In the genomic region with DNA sequence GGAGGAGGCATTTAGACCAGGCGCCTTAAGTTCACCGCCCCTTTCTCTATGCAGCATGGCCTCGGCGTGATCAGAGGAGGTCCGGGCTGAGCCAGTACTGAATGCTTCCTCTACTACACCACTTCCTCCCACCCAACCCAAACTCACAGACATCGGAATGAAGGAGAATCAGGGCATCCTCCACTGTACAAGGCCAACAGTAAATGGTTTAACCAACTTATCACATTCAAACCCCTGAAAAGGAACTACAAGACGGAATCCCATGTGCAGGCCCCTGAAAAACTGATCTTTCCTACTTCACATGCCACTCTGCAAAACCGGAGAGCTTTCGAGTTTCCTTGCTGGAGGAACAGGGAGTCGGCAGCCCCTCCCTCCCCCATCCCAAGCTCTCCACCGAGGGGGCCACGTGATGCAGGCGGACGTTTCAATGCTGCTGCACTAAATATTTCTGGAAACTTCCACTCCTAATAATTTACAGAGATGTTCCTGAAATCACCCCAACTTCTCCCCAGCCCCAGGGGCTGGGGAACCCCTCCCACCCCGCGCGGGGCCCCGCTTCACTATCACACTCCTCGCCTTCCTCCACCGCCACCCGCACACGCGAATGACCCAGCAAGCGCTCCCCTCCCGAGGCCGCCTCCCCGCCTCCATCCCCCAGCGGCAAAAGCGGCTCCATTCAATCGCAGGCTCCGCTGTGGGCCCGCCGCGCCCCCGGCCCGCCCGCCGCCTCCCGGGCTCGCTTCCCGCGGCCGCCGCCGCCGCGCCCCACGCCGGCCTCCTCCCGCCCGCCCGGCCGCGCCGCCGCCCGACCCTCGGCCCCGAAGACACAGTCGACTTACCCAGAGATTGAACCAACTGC, we compare ENCODE assay signal across 8 cellular contexts. TPM values are rescaled to one million over a fixed set of nuclear protein-coding genes. Genes with fewer than 3 reads are reported as not detected.
DNase-seq lines count a peak whose midpoint lies in the region; ATAC-seq and TF ChIP-seq lines count a peak whose summit lies in the region.

No MANE protein-coding gene starts in this region.

- H3K27ac Mint-ChIP-seq in activated T-helper 1 cell treated with anti-CD3 and anti-CD28 coated beads, Interleukin-12 subunit alpha, Interleukin-12 subunit beta, Interleukin-2, Interleukin-4 antibody, amounts not matched to agents 30 ng/mL and 10 ng/mL and 1 ng/mL, durations not matched to agents 14 hours and 24 hours and 36 hours: peak overlapping the region; percentile 100
- H3K27ac Mint-ChIP-seq in naive B cell: peak overlapping the region; percentile 99 to 100 (median 100)
- peak overlapping the region; percentile 100 for H3K27ac Mint-ChIP-seq in stimulated activated effector memory CD8-positive, alpha-beta T cell treated with anti-CD3 and anti-CD28 coated beads, Interleukin-12 subunit alpha, Interleukin-12 subunit beta, amount 100 ng/mL, for 72 hours

- peak overlapping the region; percentile 100 for H3K4me3 Mint-ChIP-seq in activated T-helper 1 cell treated with anti-CD3 and anti-CD28 coated beads, Interleukin-12 subunit alpha, Interleukin-12 subunit beta, Interleukin-2, Interleukin-4 antibody, amounts not matched to agents 30 ng/mL and 10 ng/mL and 1 ng/mL, durations not matched to agents 14 hours and 24 hours and 36 hours
- H3K4me3 Mint-ChIP-seq in naive B cell: peak overlapping the region; percentile 87 to 99 (median 95)
- peak overlapping the region; percentile 98 for H3K4me3 Mint-ChIP-seq in stimulated activated effector memory CD8-positive, alpha-beta T cell treated with anti-CD3 and anti-CD28 coated beads, Interleukin-12 subunit alpha, Interleukin-12 subunit beta, amount 100 ng/mL, for 72 hours

- no peak for TF ChIP-seq CTCF in Panc1 (IDR thresholded peaks at IDR 0.05)

- no peaks in the 10 kb centered on the region for H3K27me3 Mint-ChIP-seq in activated T-helper 1 cell treated with anti-CD3 and anti-CD28 coated beads, Interleukin-12 subunit alpha, Interleukin-12 subunit beta, Interleukin-2, Interleukin-4 antibody, amounts not matched to agents 30 ng/mL and 10 ng/mL and 1 ng/mL, durations not matched to agents 14 hours and 24 hours and 36 hours (ENCODE audit: insufficient read depth)
- no peaks in the 10 kb centered on the region for H3K27me3 Mint-ChIP-seq in naive B cell

- TSS peak; percentile 96 for BruUV-seq in Panc1 (replicated peaks; lab: Mats Ljungman, UMichigan)

- intact Hi-C loops in Panc1 (cut with micrococcal nuclease; ENCODE audit: unreplicated experiment): loop anchor here (5.0 to 10.0 kb wide), 2 partner anchors 100 to 258 kb away; no protein-coding TSS in a partner anchor
- intact Hi-C loops in activated T-helper 1 cell treated with anti-CD3 and anti-CD28 coated beads, Interleukin-12 subunit alpha, Interleukin-12 subunit beta, Interleukin-2, Interleukin-4 antibody, amounts not matched to agents 30 ng/mL and 10 ng/mL and 1 ng/mL, durations not matched to agents 14 hours and 24 hours and 36 hours (cut with micrococcal nuclease): loop anchor here (1.0 to 10.0 kb wide), 11 partner anchors 9 to 1168 kb away; partner anchors contain the start of genes CCT4, EHBP1, REL and SANBR

- H3K9me3 ChIP-seq in Panc1 (ENCODE audit: control insufficient read depth, insufficient read depth, low read depth, low read length): no peaks in the 10 kb centered on the region

- H3K4me1 Mint-ChIP-seq in activated T-helper 1 cell treated with anti-CD3 and anti-CD28 coated beads, Interleukin-12 subunit alpha, Interleukin-12 subunit beta, Interleukin-2, Interleukin-4 antibody, amounts not matched to agents 30 ng/mL and 10 ng/mL and 1 ng/mL, durations not matched to agents 14 hours and 24 hours and 36 hours (ENCODE audit: low read depth): peaks cover 35% of the 10 kb centered on the region
- H3K4me1 Mint-ChIP-seq in naive B cell: peaks cover 20 to 35% (median 30%) of the 10 kb centered on the region in 3 donors
- H3K4me1 Mint-ChIP-seq in stimulated activated effector memory CD8-positive, alpha-beta T cell treated with anti-CD3 and anti-CD28 coated beads, Interleukin-12 subunit alpha, Interleukin-12 subunit beta, amount 100 ng/mL, for 72 hours: peaks cover 34% of the 10 kb centered on the region

- no peaks in the 10 kb centered on the region for H3K9me3 Mint-ChIP-seq in activated T-helper 1 cell treated with anti-CD3 and anti-CD28 coated beads, Interleukin-12 subunit alpha, Interleukin-12 subunit beta, Interleukin-2, Interleukin-4 antibody, amounts not matched to agents 30 ng/mL and 10 ng/mL and 1 ng/mL, durations not matched to agents 14 hours and 24 hours and 36 hours
- H3K9me3 Mint-ChIP-seq in naive B cell: no peaks in the 10 kb centered on the region
- no peaks in the 10 kb centered on the region for H3K9me3 Mint-ChIP-seq in stimulated activated effector memory CD8-positive, alpha-beta T cell treated with anti-CD3 and anti-CD28 coated beads, Interleukin-12 subunit alpha, Interleukin-12 subunit beta, amount 100 ng/mL, for 72 hours

- in situ Hi-C loops in Panc1 (cut with HindIII; ENCODE audit: low pct_unique_long_range_greater_than_20kb, low sequenced_read_pairs): no loop called here

- POLR2A ChIA-PET in Panc1 (lab: Charles Lee): interaction anchor here (0.6 to 0.7 kb wide), 3 partner anchors 36 to 134 kb away, joined by 3 to 4 read pairs (median 3); no protein-coding TSS in a partner anchor

- H3K4me1 ChIP-seq in Panc1 (ENCODE audit: control insufficient read depth, insufficient read depth, low read length): peaks cover 27% of the 10 kb centered on the region

- CTCF ChIA-PET in Panc1 (lab: Charles Lee): no interaction called here

- DNase-seq in DMS114 treated with DMSO at 0.1 percent for 48 hours (lab: John Stamatoyannopoulos, UW; ENCODE audit: unreplicated experiment): peak; percentile 73
- DNase-seq in HuH-7 (ENCODE audit: low spot score): peak; percentile 62
- DNase-seq in Panc1 (ENCODE audit: low read depth, low spot score): peak; percentile 74
- peak; percentile 82 for DNase-seq in activated T-helper 1 cell treated with anti-CD3 and anti-CD28 coated beads, Interleukin-12 subunit alpha, Interleukin-12 subunit beta, Interleukin-2, Interleukin-4 antibody, amounts not matched to agents 30 ng/mL and 10 ng/mL and 1 ng/mL, durations not matched to agents 14 hours and 24 hours and 36 hours (ENCODE audit: low spot score)
- peak; percentile 81 for DNase-seq in fibroblast of gingiva (ENCODE audit: low read depth)
- peak; percentile 83 for DNase-seq in naive B cell
- DNase-seq in stimulated activated effector memory CD8-positive, alpha-beta T cell treated with anti-CD3 and anti-CD28 coated beads, Interleukin-12 subunit alpha, Interleukin-12 subunit beta, amount 100 ng/mL, for 72 hours (ENCODE audit: low spot score in 2 of 2): peak; percentile 58 to 88

- H3K27ac ChIP-seq in Panc1 (ENCODE audit: low read length): peak overlapping the region; percentile 97

- H3K36me3 Mint-ChIP-seq in activated T-helper 1 cell treated with anti-CD3 and anti-CD28 coated beads, Interleukin-12 subunit alpha, Interleukin-12 subunit beta, Interleukin-2, Interleukin-4 antibody, amounts not matched to agents 30 ng/mL and 10 ng/mL and 1 ng/mL, durations not matched to agents 14 hours and 24 hours and 36 hours (ENCODE audit: low read depth): peaks cover 10% of the 10 kb centered on the region
- peaks cover 0 to 8% of the 10 kb centered on the region in 2 donors for H3K36me3 Mint-ChIP-seq in naive B cell
- peaks cover 65% of the 10 kb centered on the region for H3K36me3 Mint-ChIP-seq in stimulated activated effector memory CD8-positive, alpha-beta T cell treated with anti-CD3 and anti-CD28 coated beads, Interleukin-12 subunit alpha, Interleukin-12 subunit beta, amount 100 ng/mL, for 72 hours

- H3K36me3 ChIP-seq in Panc1 (ENCODE audit: control insufficient read depth, insufficient read depth, low read length): peaks cover 5% of the 10 kb centered on the region; the same call in 1 of the 2 replicates

- no peaks in the 10 kb centered on the region for H3K27me3 ChIP-seq in Panc1 (ENCODE audit: control insufficient read depth, insufficient read depth, low read length)

- peak overlapping the region; percentile 95 to 97 for H3K4me3 ChIP-seq in Panc1 (ENCODE audit: low read depth in 2 of 2, low read length in 2 of 2)

- ATAC-seq in GM21515 (IDR thresholded peaks at IDR 0.05; ENCODE audit: unreplicated experiment) (peak; percentile 53), Panc1 (peak; percentile 77), naive B cell (ENCODE audit: low read depth in 2 of 2) (peak; percentile 56 to 57)
- peak; percentile 78 for ATAC-seq in stimulated activated effector memory CD8-positive, alpha-beta T cell treated with anti-CD3 and anti-CD28 coated beads, Interleukin-12 subunit alpha, Interleukin-12 subunit beta, amount 100 ng/mL, for 72 hours

RNA-seq across cellular contexts. Expression of gene XPO1, which starts 1.2 kb away (rescaled TPM):
- 189 TPM for total RNA-seq in Panc1 (2021; ENCODE audit: unreplicated experiment)
- polyA plus RNA-seq in Panc1 (2012; ENCODE audit: insufficient read length): 78.8 TPM
- 213 and 215 TPM in 2 replicates for total RNA-seq in activated T-helper 1 cell treated with anti-CD3 and anti-CD28 coated beads, Interleukin-12 subunit alpha, Interleukin-12 subunit beta, Interleukin-2, Interleukin-4 antibody, amounts not matched to agents 30 ng/mL and 10 ng/mL and 1 ng/mL, durations not matched to agents 14 hours and 24 hours and 36 hours
- 10 to 100 TPM; 32.3 to 54.2 (median 42.3) TPM for polyA plus RNA-seq in naive B cell (ENCODE audit: low read depth in 6 of 6)

Comparison
In these comparisons a context has a peak if more than half of its experiments do, and no peak if none do; other contexts are left out.
1. Peak in every context shown above with its lines: DNase-seq, ATAC-seq, H3K4me3 ChIP-seq and H3K27ac ChIP-seq.